ENCODE assay signal across 37 cellular contexts in the genomic region with DNA sequence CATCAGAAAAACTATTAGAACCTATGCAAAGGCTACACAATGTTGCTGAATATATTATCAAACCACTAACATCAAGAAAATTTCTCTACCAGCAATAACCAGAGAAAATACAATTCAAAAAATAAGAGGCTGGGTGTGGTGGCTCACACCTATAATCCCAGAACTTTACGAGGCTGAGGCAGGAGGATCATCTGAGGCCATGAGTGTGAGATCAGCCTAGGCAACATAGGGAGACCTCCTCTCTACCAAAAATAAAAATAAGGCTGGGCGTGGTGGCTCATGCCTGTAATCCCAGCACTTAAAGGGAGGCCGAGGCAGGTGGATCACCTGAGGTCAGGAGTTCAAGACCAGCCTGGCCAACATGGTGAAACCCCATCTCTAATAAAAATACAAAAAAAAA.
"Had no signal": no experiment of that assay in that cellular context is flagged by ENCODE, and none has a peak within 500 bp of the region (broad histone marks: within the 10 kb centered on the region; RNA-seq: fewer than 3 reads in every experiment).

No MANE protein-coding gene starts in this region.

- DNase-seq: activated effector memory CD4-positive, alpha-beta T cell treated with anti-CD3 and anti-CD28 coated beads, Interleukin-2, amount 50 U/mL, for 16 hours; activated effector memory CD4-positive, alpha-beta T cell treated with Interleukin-2 at 50 U/mL for 16 hours; activated gamma-delta T cell; activated gamma-delta T cell treated with Interleukin-2 at 50 U/mL for 16 hours; activated naive CD4-positive, alpha-beta T cell; activated naive CD4-positive, alpha-beta T cell treated with anti-CD3 and anti-CD28 coated beads for 36 hours; activated naive CD4-positive, alpha-beta T cell treated with anti-CD3 and anti-CD28 coated beads, Interleukin-2, amount 10 ng/mL, durations not matched to agents 7 days and 5 days; activated naive CD4-positive, alpha-beta T cell treated with anti-CD3 and anti-CD28 coated beads, Interleukin-2, amount 50 U/mL, for 16 hours; activated naive CD4-positive, alpha-beta T cell treated with Interleukin-2 at 50 U/mL for 16 hours; activated naive CD8-positive, alpha-beta T cell treated with anti-CD3 and anti-CD28 coated beads, Interleukin-2, amount 10 ng/mL, durations not matched to agents 7 days and 5 days; activated naive CD8-positive, alpha-beta T cell treated with anti-CD3 and anti-CD28 coated beads, Interleukin-2, amount 50 U/mL, for 24 hours; activated T-cell treated with anti-CD3 and anti-CD28 coated beads for 4 hours; activated T-cell treated with anti-CD3 and anti-CD28 coated beads, Interleukin-2, amount 50 U/mL, for 1 hour; activated T-cell treated with anti-CD3 and anti-CD28 coated beads, Interleukin-2, amount 50 U/mL, for 24 hours; activated T-cell treated with anti-CD3 and anti-CD28 coated beads, Interleukin-2, amount 50 U/mL, for 4 hours; activated T-cell treated with anti-CD3 and anti-CD28 coated beads, Interleukin-2, amount 50 U/mL, for 48 hours; activated T-cell treated with anti-CD3 and anti-CD28 coated beads, Interleukin-2, amount 50 U/mL, for 72 hours; adrenal gland; amniotic stem cell; amygdala; anterior cingulate cortex; body of pancreas; brain microvascular endothelial cell; caudate nucleus; central memory CD4-positive, alpha-beta T cell; cerebellar nuclear complex had no signal

- H3K4me3 ChIP-seq: adrenal gland, ascending aorta, body of pancreas, breast epithelium, cardiac muscle cell had no signal

- H3K27me3 ChIP-seq: adrenal gland, ascending aorta, body of pancreas, brain microvascular endothelial cell, breast epithelium, cardiac muscle cell had no signal

- H3K4me1 Mint-ChIP-seq: activated naive CD4-positive, alpha-beta T cell treated with anti-CD3 and anti-CD28 coated beads, Interleukin-2, amount 10 ng/mL, durations not matched to agents 7 days and 5 days; activated naive CD4-positive, alpha-beta T cell treated with anti-CD3 and anti-CD28 coated beads, Interleukin-2, amount 50 U/mL, for 24 hours; activated naive CD8-positive, alpha-beta T cell treated with anti-CD3 and anti-CD28 coated beads, Interleukin-2, amount 10 ng/mL, durations not matched to agents 7 days and 5 days; activated naive CD8-positive, alpha-beta T cell treated with anti-CD3 and anti-CD28 coated beads, Interleukin-2, amount 50 U/mL, for 24 hours; activated T-helper 17 cell treated with anti-CD3 and anti-CD28 coated beads, Interleukin-2, amount 50 U/mL, for 72 hours; brain; central memory CD8-positive, alpha-beta T cell had no signal

- ATAC-seq: activated naive CD4-positive, alpha-beta T cell treated with anti-CD3 and anti-CD28 coated beads, Interleukin-2, amount 50 U/mL, for 72 hours; activated naive CD8-positive, alpha-beta T cell treated with anti-CD3 and anti-CD28 coated beads, Interleukin-2, amount 50 U/mL, for 24 hours; activated T-cell treated with anti-CD3 and anti-CD28 coated beads, Interleukin-2, amount 50 U/mL, for 4 hours; activated T-cell treated with anti-CD3 and anti-CD28 coated beads, Interleukin-2, amount 50 U/mL, for 72 hours; activated T-helper 17 cell treated with anti-CD3 and anti-CD28 coated beads, Interleukin-2, amount 50 U/mL, for 72 hours; body of pancreas had no signal

- H3K4me3 Mint-ChIP-seq: activated naive CD4-positive, alpha-beta T cell treated with anti-CD3 and anti-CD28 coated beads for 36 hours; activated naive CD4-positive, alpha-beta T cell treated with anti-CD3 and anti-CD28 coated beads, Interleukin-2, amount 10 ng/mL, durations not matched to agents 7 days and 5 days; activated naive CD4-positive, alpha-beta T cell treated with anti-CD3 and anti-CD28 coated beads, Interleukin-2, amount 50 U/mL, for 24 hours; activated naive CD8-positive, alpha-beta T cell; activated naive CD8-positive, alpha-beta T cell treated with anti-CD3 and anti-CD28 coated beads, Interleukin-2, amount 10 ng/mL, durations not matched to agents 7 days and 5 days; activated naive CD8-positive, alpha-beta T cell treated with anti-CD3 and anti-CD28 coated beads, Interleukin-2, amount 50 U/mL, for 24 hours; activated T-cell treated with anti-CD3 and anti-CD28 coated beads, Interleukin-2, amount 50 U/mL, for 24 hours; activated T-cell treated with anti-CD3 and anti-CD28 coated beads, Interleukin-2, amount 50 U/mL, for 4 hours; activated T-cell treated with anti-CD3 and anti-CD28 coated beads, Interleukin-2, amount 50 U/mL, for 72 hours; activated T-helper 1 cell treated with anti-CD3 and anti-CD28 coated beads, Interleukin-12 subunit alpha, Interleukin-12 subunit beta, Interleukin-2, Interleukin-4 antibody, amounts not matched to agents 30 ng/mL and 10 ng/mL and 1 ng/mL, durations not matched to agents 14 hours and 24 hours and 36 hours; activated T-helper 17 cell treated with anti-CD3 and anti-CD28 coated beads, Interleukin-2, amount 50 U/mL, for 72 hours; brain; central memory CD8-positive, alpha-beta T cell had no signal

- H3K36me3 Mint-ChIP-seq: activated naive CD4-positive, alpha-beta T cell treated with anti-CD3 and anti-CD28 coated beads, Interleukin-2, amount 10 ng/mL, durations not matched to agents 7 days and 5 days; activated naive CD4-positive, alpha-beta T cell treated with anti-CD3 and anti-CD28 coated beads, Interleukin-2, amount 50 U/mL, for 24 hours; activated naive CD4-positive, alpha-beta T cell treated with anti-CD3 and anti-CD28 coated beads, Interleukin-2, amount 50 U/mL, for 72 hours; activated naive CD8-positive, alpha-beta T cell; activated naive CD8-positive, alpha-beta T cell treated with anti-CD3 and anti-CD28 coated beads, Interleukin-2, amount 10 ng/mL, durations not matched to agents 7 days and 5 days; brain had no signal

- H3K9me3 ChIP-seq: adrenal gland, ascending aorta, body of pancreas, breast epithelium had no signal

- H3K27me3 Mint-ChIP-seq: activated naive CD4-positive, alpha-beta T cell treated with anti-CD3 and anti-CD28 coated beads, Interleukin-2, amount 50 U/mL, for 24 hours; activated naive CD8-positive, alpha-beta T cell; activated naive CD8-positive, alpha-beta T cell treated with anti-CD3 and anti-CD28 coated beads, Interleukin-2, amount 10 ng/mL, durations not matched to agents 7 days and 5 days; activated naive CD8-positive, alpha-beta T cell treated with anti-CD3 and anti-CD28 coated beads, Interleukin-2, amount 50 U/mL, for 24 hours; activated T-cell treated with anti-CD3 and anti-CD28 coated beads, Interleukin-2, amount 50 U/mL, for 24 hours; activated T-helper 17 cell treated with anti-CD3 and anti-CD28 coated beads, Interleukin-2, amount 50 U/mL, for 72 hours; central memory CD8-positive, alpha-beta T cell had no signal

- H3K36me3 ChIP-seq: adrenal gland, ascending aorta, brain microvascular endothelial cell, breast epithelium, cardiac muscle cell had no signal

- H3K27ac ChIP-seq: adrenal gland, ascending aorta, body of pancreas, brain microvascular endothelial cell, breast epithelium, cardiac muscle cell had no signal

- H3K27ac Mint-ChIP-seq: activated naive CD4-positive, alpha-beta T cell treated with anti-CD3 and anti-CD28 coated beads for 36 hours; activated naive CD4-positive, alpha-beta T cell treated with anti-CD3 and anti-CD28 coated beads, Interleukin-2, amount 10 ng/mL, durations not matched to agents 7 days and 5 days; activated naive CD4-positive, alpha-beta T cell treated with anti-CD3 and anti-CD28 coated beads, Interleukin-2, amount 50 U/mL, for 24 hours; activated naive CD4-positive, alpha-beta T cell treated with anti-CD3 and anti-CD28 coated beads, Interleukin-2, amount 50 U/mL, for 72 hours; activated naive CD8-positive, alpha-beta T cell; activated naive CD8-positive, alpha-beta T cell treated with anti-CD3 and anti-CD28 coated beads, Interleukin-2, amount 10 ng/mL, durations not matched to agents 7 days and 5 days; activated naive CD8-positive, alpha-beta T cell treated with anti-CD3 and anti-CD28 coated beads, Interleukin-2, amount 50 U/mL, for 24 hours; activated T-cell treated with anti-CD3 and anti-CD28 coated beads, Interleukin-2, amount 50 U/mL, for 24 hours; activated T-cell treated with anti-CD3 and anti-CD28 coated beads, Interleukin-2, amount 50 U/mL, for 72 hours; activated T-helper 1 cell treated with anti-CD3 and anti-CD28 coated beads, Interleukin-12 subunit alpha, Interleukin-12 subunit beta, Interleukin-2, Interleukin-4 antibody, amounts not matched to agents 30 ng/mL and 10 ng/mL and 1 ng/mL, durations not matched to agents 14 hours and 24 hours and 36 hours; activated T-helper 17 cell treated with anti-CD3 and anti-CD28 coated beads, Interleukin-2, amount 50 U/mL, for 72 hours; activated T-helper 2 cell treated with anti-CD3 and anti-CD28 coated beads, Interferon-gamma antibody, Interleukin-2, Interleukin-4, amounts not matched to agents 10 μg/mL and 5 μg/mL and 100 μg/mL, durations not matched to agents 14 hours and 24 hours and 36 hours; brain had no signal

- H3K4me1 ChIP-seq: adrenal gland, ascending aorta, body of pancreas, breast epithelium had no signal

- H3K9me3 Mint-ChIP-seq: activated naive CD4-positive, alpha-beta T cell treated with anti-CD3 and anti-CD28 coated beads for 36 hours; activated naive CD4-positive, alpha-beta T cell treated with anti-CD3 and anti-CD28 coated beads, Interleukin-2, amount 10 ng/mL, durations not matched to agents 7 days and 5 days; activated naive CD4-positive, alpha-beta T cell treated with anti-CD3 and anti-CD28 coated beads, Interleukin-2, amount 50 U/mL, for 24 hours; activated naive CD4-positive, alpha-beta T cell treated with anti-CD3 and anti-CD28 coated beads, Interleukin-2, amount 50 U/mL, for 72 hours; activated naive CD8-positive, alpha-beta T cell treated with anti-CD3 and anti-CD28 coated beads, Interleukin-2, amount 10 ng/mL, durations not matched to agents 7 days and 5 days; activated naive CD8-positive, alpha-beta T cell treated with anti-CD3 and anti-CD28 coated beads, Interleukin-2, amount 50 U/mL, for 24 hours; activated T-cell treated with anti-CD3 and anti-CD28 coated beads, Interleukin-2, amount 50 U/mL, for 24 hours; activated T-cell treated with anti-CD3 and anti-CD28 coated beads, Interleukin-2, amount 50 U/mL, for 4 hours; activated T-cell treated with anti-CD3 and anti-CD28 coated beads, Interleukin-2, amount 50 U/mL, for 72 hours; activated T-helper 1 cell treated with anti-CD3 and anti-CD28 coated beads, Interleukin-12 subunit alpha, Interleukin-12 subunit beta, Interleukin-2, Interleukin-4 antibody, amounts not matched to agents 30 ng/mL and 10 ng/mL and 1 ng/mL, durations not matched to agents 14 hours and 24 hours and 36 hours; activated T-helper 17 cell treated with anti-CD3 and anti-CD28 coated beads, Interleukin-2, amount 50 U/mL, for 72 hours; activated T-helper 2 cell treated with anti-CD3 and anti-CD28 coated beads, Interferon-gamma antibody, Interleukin-2, Interleukin-4, amounts not matched to agents 10 μg/mL and 5 μg/mL and 100 μg/mL, durations not matched to agents 14 hours and 24 hours and 36 hours; brain; central memory CD8-positive, alpha-beta T cell had no signal
